Comparison of ENCODE assay signal across 11 cellular contexts in the genomic region with DNA sequence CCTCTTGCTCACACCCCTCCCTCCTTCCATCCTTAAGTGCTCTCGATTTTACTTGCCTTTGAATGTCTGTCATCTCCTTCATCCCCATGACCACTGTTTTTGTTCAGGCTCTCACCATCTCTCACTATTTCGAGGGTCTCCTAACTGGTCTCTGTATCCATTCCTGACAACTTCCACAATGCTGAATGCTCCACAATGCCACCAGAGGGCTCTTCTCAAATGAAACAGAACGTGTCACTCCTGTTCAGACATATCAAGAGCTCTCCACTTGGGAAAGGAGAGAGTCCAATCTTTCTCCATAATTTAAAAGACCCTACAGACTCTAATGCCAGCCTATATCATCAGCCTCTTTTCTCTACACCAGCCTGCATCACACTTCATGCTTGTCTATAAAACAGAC. TPM values are rescaled to one million over a fixed set of nuclear protein-coding genes. Genes with fewer than 3 reads are reported as not detected.
DNase-seq lines count a peak whose midpoint lies in the region; TF ChIP-seq lines count a peak whose summit lies in the region.
"Had no signal": no experiment of that assay in that cellular context is flagged by ENCODE, and none has a peak within 500 bp of the region (broad histone marks: within the 10 kb centered on the region; RNA-seq: fewer than 3 reads in every experiment).

No MANE protein-coding gene starts in this region.

- H3K36me3 ChIP-seq in kidney epithelial cell (ENCODE audit: control insufficient read depth, insufficient read depth, low read length) (no peaks in the 10 kb centered on the region), ascending aorta (no peaks in the 10 kb centered on the region)
- H3K36me3 ChIP-seq in effector memory CD4-positive, alpha-beta T cell (ENCODE audit: control insufficient read depth, insufficient read depth, low read length), result no peaks in the 10 kb centered on the region

- TF ChIP-seq CTCF in GM13976 (IDR thresholded peaks at IDR 0.05; ENCODE audit: borderline replicate concordance, control extremely low read depth, extremely low read depth, insufficient read depth, missing control alignments), result peak; percentile 23
- TF ChIP-seq CTCF in kidney epithelial cell (IDR thresholded peaks at IDR 0.05; ENCODE audit: insufficient read depth, low read length, poor library complexity, severe bottlenecking), result peak; percentile 53
- no peak for TF ChIP-seq CTCF in ascending aorta (IDR thresholded peaks at IDR 0.05)

- no peak overlapping the region for H3K27ac ChIP-seq in effector memory CD4-positive, alpha-beta T cell (ENCODE audit: insufficient read depth, low read length, poor library complexity, severe bottlenecking)
- no peak overlapping the region for H3K27ac ChIP-seq in ascending aorta
- H3K27ac ChIP-seq: epithelial cell of prostate had no signal

- in situ Hi-C loops in GM13976 (cut with MboI; ENCODE audit: low sequenced_read_pairs, unreplicated experiment) (no loop called here), SK-MEL-5 (cut with HindIII; ENCODE audit: low pct_unique_long_range_greater_than_20kb, low sequenced_read_pairs) (no loop called here)

- no peak overlapping the region for H3K4me3 ChIP-seq in kidney epithelial cell (ENCODE audit: low read depth, low read length)
- H3K4me3 ChIP-seq in effector memory CD4-positive, alpha-beta T cell (ENCODE audit: insufficient read depth, low read depth, low read length, poor library complexity, severe bottlenecking), result no peak overlapping the region
- H3K4me3 ChIP-seq in ascending aorta, result no peak overlapping the region

- no peaks in the 10 kb centered on the region for H3K9me3 ChIP-seq in effector memory CD4-positive, alpha-beta T cell (ENCODE audit: control insufficient read depth, low read length)
- H3K9me3 ChIP-seq in ascending aorta, result no peaks in the 10 kb centered on the region

- no peaks in the 10 kb centered on the region for H3K27me3 ChIP-seq in kidney epithelial cell (ENCODE audit: control insufficient read depth, insufficient read depth, low read length)
- H3K27me3 ChIP-seq in effector memory CD4-positive, alpha-beta T cell (replicated peaks; ENCODE audit: control insufficient read depth, insufficient read depth, low read length, poor library complexity, severe bottlenecking), result no peaks in the 10 kb centered on the region
- no peaks in the 10 kb centered on the region for H3K27me3 ChIP-seq in ascending aorta

- DNase-seq in A172 (ENCODE audit: low spot score) (peak; percentile 33), GM13976 (ENCODE audit: low spot score) (no peak), SK-MEL-5 (ENCODE audit: low read depth, low spot score) (peak; percentile 79), kidney epithelial cell (ENCODE audit: low read depth) (no peak), NCI-H2029 (lab: John Stamatoyannopoulos, UW) (no peak), ascending aorta (ENCODE audit: low spot score in 2 of 2) (no peak), NCI-H2081 treated with DMSO at 0.1 percent for 48 hours (lab: John Stamatoyannopoulos, UW) (no peak)
- no peak for DNase-seq in effector memory CD4-positive, alpha-beta T cell
- DNase-seq: CD8-positive, alpha-beta T cell; midbrain had no signal

- no peaks in the 10 kb centered on the region for H3K4me1 ChIP-seq in effector memory CD4-positive, alpha-beta T cell (ENCODE audit: control insufficient read depth, insufficient read depth, low read length, poor library complexity, severe bottlenecking)
- H3K4me1 ChIP-seq in ascending aorta, result no peaks in the 10 kb centered on the region

- intact Hi-C loops in ascending aorta (cut with DNase I), result no loop called here

RNA-seq across cellular contexts. Expression of a gene that starts 9.0 kb away (rescaled TPM):
- total RNA-seq in A172 (2014; rRNA removed; shearing (Covaris generic)), result not detected in 2 replicates
- not detected in 2 replicates for total RNA-seq in SK-MEL-5 (2014; rRNA removed; shearing (Covaris generic))
- not detected in 2 replicates for polyA plus RNA-seq in SK-MEL-5 (2015; cell fraction: cytosol; rRNA removed)
- not detected in 2 replicates for polyA plus RNA-seq in SK-MEL-5 (2015; cell fraction: nucleus; rRNA removed)
- not detected in 2 replicates for total RNA-seq in kidney epithelial cell
- total RNA-seq in ascending aorta, result not detected
- total RNA-seq: CD8-positive, alpha-beta T cell had no signal

Comparison
In these comparisons a context has a peak if more than half of its experiments do, and no peak if none do; other contexts are left out.
1. DNase-seq: peak in A172 (single experiment) and SK-MEL-5 (single experiment); none in GM13976 (single experiment), kidney epithelial cell (single experiment), effector memory CD4-positive, alpha-beta T cell (0 of 3), NCI-H2029 (single experiment), ascending aorta (0 of 2) and NCI-H2081 treated with DMSO at 0.1 percent for 48 hours (single experiment).
2. CTCF ChIP-seq: peak in GM13976 (single experiment) and kidney epithelial cell (single experiment); none in ascending aorta (0 of 3).